Comparison of ENCODE assay signal across 8 cellular contexts in genomic region chr17:77145635-77146632, GRCh38. TPM values are rescaled to one million over a fixed set of nuclear protein-coding genes. Genes with fewer than 3 reads are reported as not detected.
DNase-seq lines count a peak whose midpoint lies in the region; ATAC-seq and TF ChIP-seq lines count a peak whose summit lies in the region.

No MANE protein-coding gene starts in this region.

- no peaks in the 10 kb centered on the region for H3K9me3 ChIP-seq in BE2C
- H3K9me3 ChIP-seq in heart left ventricle = no peaks in the 10 kb centered on the region

- WGBS in heart left ventricle, 4 donors = 30 to 41% (median 35%) methylated on average over 13 of the region's 13 CpGs

- peaks cover 58% of the 10 kb centered on the region for H3K36me3 Mint-ChIP-seq in activated T-helper 1 cell treated with anti-CD3 and anti-CD28 coated beads, Interleukin-12 subunit alpha, Interleukin-12 subunit beta, Interleukin-2, Interleukin-4 antibody, amounts not matched to agents 30 ng/mL and 10 ng/mL and 1 ng/mL, durations not matched to agents 14 hours and 24 hours and 36 hours (ENCODE audit: low read depth)

- TF ChIP-seq CTCF in BE2C (IDR thresholded peaks at IDR 0.05; ENCODE audit: low read depth, low read length) (no peak; the same call in 1 of the 2 replicates), heart left ventricle (IDR thresholded peaks at IDR 0.05) (peak in 9 of 12 donors; percentile 17 to 54 (median 26))

- H3K27me3 ChIP-seq in BE2C (no peaks in the 10 kb centered on the region), heart left ventricle (no peaks in the 10 kb centered on the region)

- peak overlapping the region; percentile 48 for H3K4me3 Mint-ChIP-seq in activated T-helper 1 cell treated with anti-CD3 and anti-CD28 coated beads, Interleukin-12 subunit alpha, Interleukin-12 subunit beta, Interleukin-2, Interleukin-4 antibody, amounts not matched to agents 30 ng/mL and 10 ng/mL and 1 ng/mL, durations not matched to agents 14 hours and 24 hours and 36 hours

- peak; percentile 32 to 68 (median 55) for ATAC-seq in heart left ventricle

- DNase-seq in BE2C = peak; percentile 40
- peak; percentile 72 for DNase-seq in HCEC 1CT
- DNase-seq in activated T-helper 1 cell treated with anti-CD3 and anti-CD28 coated beads, Interleukin-12 subunit alpha, Interleukin-12 subunit beta, Interleukin-2, Interleukin-4 antibody, amounts not matched to agents 30 ng/mL and 10 ng/mL and 1 ng/mL, durations not matched to agents 14 hours and 24 hours and 36 hours (ENCODE audit: low spot score) = no peak
- DNase-seq in heart left ventricle = peak; percentile 68 to 78 (median 72)
- peak; percentile 71 for DNase-seq in putamen (ENCODE audit: low spot score)
- no peak for DNase-seq in activated effector memory CD4-positive, alpha-beta T cell treated with Interleukin-2 at 50 U/mL for 16 hours
- no peak for DNase-seq in ecto neural progenitor cell (ENCODE audit: low spot score)
- DNase-seq in NCI-H1105 treated with DMSO at 0.1 percent for 48 hours (lab: John Stamatoyannopoulos, UW) = no peak

- H3K27ac ChIP-seq in heart left ventricle = peak overlapping the region; percentile 31 to 98 (median 88)

- H3K36me3 ChIP-seq in BE2C (peaks cover 17% of the 10 kb centered on the region), heart left ventricle (peaks cover 0 to 78% (median 54%) of the 10 kb centered on the region in 9 donors)

- no peaks in the 10 kb centered on the region for H3K27me3 Mint-ChIP-seq in activated T-helper 1 cell treated with anti-CD3 and anti-CD28 coated beads, Interleukin-12 subunit alpha, Interleukin-12 subunit beta, Interleukin-2, Interleukin-4 antibody, amounts not matched to agents 30 ng/mL and 10 ng/mL and 1 ng/mL, durations not matched to agents 14 hours and 24 hours and 36 hours (ENCODE audit: insufficient read depth)

- no peaks in the 10 kb centered on the region for H3K9me3 Mint-ChIP-seq in activated T-helper 1 cell treated with anti-CD3 and anti-CD28 coated beads, Interleukin-12 subunit alpha, Interleukin-12 subunit beta, Interleukin-2, Interleukin-4 antibody, amounts not matched to agents 30 ng/mL and 10 ng/mL and 1 ng/mL, durations not matched to agents 14 hours and 24 hours and 36 hours

- H3K4me3 ChIP-seq in BE2C (ENCODE audit: low read depth, low read length) (no peak overlapping the region), heart left ventricle (peak overlapping the region in 10 of 12 donors; percentile 10 to 95 (median 71))

- TF ChIP-seq POLR2A in heart left ventricle (IDR thresholded peaks at IDR 0.05) = no peak

- intact Hi-C loops in activated T-helper 1 cell treated with anti-CD3 and anti-CD28 coated beads, Interleukin-12 subunit alpha, Interleukin-12 subunit beta, Interleukin-2, Interleukin-4 antibody, amounts not matched to agents 30 ng/mL and 10 ng/mL and 1 ng/mL, durations not matched to agents 14 hours and 24 hours and 36 hours (cut with micrococcal nuclease) = loop anchor here (10.0 kb wide), 1 partner anchor 309 kb away; no protein-coding TSS in a partner anchor
- intact Hi-C loops in heart left ventricle (cut with DNase I) = loop anchor here in 9 of 10 donors (5.0 to 10.0 kb wide), 8 partner anchors 36 to 66 kb away; no protein-coding TSS in a partner anchor

- H3K4me1 ChIP-seq in BE2C (peaks cover 14% of the 10 kb centered on the region), heart left ventricle (peaks cover 3 to 82% (median 40%) of the 10 kb centered on the region in 12 donors)

- H3K27ac Mint-ChIP-seq in activated T-helper 1 cell treated with anti-CD3 and anti-CD28 coated beads, Interleukin-12 subunit alpha, Interleukin-12 subunit beta, Interleukin-2, Interleukin-4 antibody, amounts not matched to agents 30 ng/mL and 10 ng/mL and 1 ng/mL, durations not matched to agents 14 hours and 24 hours and 36 hours = peak overlapping the region; percentile 59

- peaks cover 68% of the 10 kb centered on the region for H3K4me1 Mint-ChIP-seq in activated T-helper 1 cell treated with anti-CD3 and anti-CD28 coated beads, Interleukin-12 subunit alpha, Interleukin-12 subunit beta, Interleukin-2, Interleukin-4 antibody, amounts not matched to agents 30 ng/mL and 10 ng/mL and 1 ng/mL, durations not matched to agents 14 hours and 24 hours and 36 hours (ENCODE audit: low read depth)

RNA-seq across cellular contexts. Expression of gene SEC14L1, which starts 5.2 kb away (rescaled TPM):
- 36.1 TPM for polyA plus RNA-seq in BE2C (2012; ENCODE audit: insufficient read depth, insufficient read length, low read depth)
- total RNA-seq in activated T-helper 1 cell treated with anti-CD3 and anti-CD28 coated beads, Interleukin-12 subunit alpha, Interleukin-12 subunit beta, Interleukin-2, Interleukin-4 antibody, amounts not matched to agents 30 ng/mL and 10 ng/mL and 1 ng/mL, durations not matched to agents 14 hours and 24 hours and 36 hours = 77.6 and 81.9 TPM in 2 replicates
- total RNA-seq in heart left ventricle = 100 to 1,000 TPM in 1 of 9 donors, 10 to 100 TPM in 8; 43.6 to 116 (median 53.7) TPM
- 10 to 100 TPM; 26.6 to 69.5 TPM for polyA plus RNA-seq in heart left ventricle

Comparison
In these comparisons a context has a peak if more than half of its experiments do, and no peak if none do; other contexts are left out.
1. DNase-seq: peak in BE2C (single experiment), HCEC 1CT (single experiment), heart left ventricle (5 of 5) and putamen (single experiment); none in activated T-helper 1 cell treated with anti-CD3 and anti-CD28 coated beads, Interleukin-12 subunit alpha, Interleukin-12 subunit beta, Interleukin-2, Interleukin-4 antibody, amounts not matched to agents 30 ng/mL and 10 ng/mL and 1 ng/mL, durations not matched to agents 14 hours and 24 hours and 36 hours (single experiment), activated effector memory CD4-positive, alpha-beta T cell treated with Interleukin-2 at 50 U/mL for 16 hours (single experiment), ecto neural progenitor cell (single experiment) and NCI-H1105 treated with DMSO at 0.1 percent for 48 hours (single experiment).